In genomic region chr16:66695474-66695934, GRCh38 we compare ENCODE assay signal across 8 cellular contexts. TPM values are rescaled to one million over a fixed set of nuclear protein-coding genes. Genes with fewer than 3 reads are reported as not detected.
A peak's percentile ranks its signal among the peaks of the same experiment; 100 is the strongest.
DNase-seq lines count a peak whose midpoint lies in the region; ATAC-seq, FAIRE-seq and TF ChIP-seq lines count a peak whose summit lies in the region.

No MANE protein-coding gene starts in this region.

- H3K27me3 ChIP-seq in PC-3 (ENCODE audit: low read length) (no peaks in the 10 kb centered on the region), H1 (replicated peaks in 1 of 4; ENCODE audit: control insufficient read depth in 3 of 4, extremely low read depth in 1 of 4, insufficient read depth in 3 of 4, low read length in 3 of 4) (peaks cover 0 to 1% (median 0%) of the 10 kb centered on the region in 4 experiments; a peak in 1 of 7 replicates), neuronal stem cell (ENCODE audit: control insufficient read depth in 3 of 3, insufficient read depth in 3 of 3, low read depth in 1 of 3, low read length in 3 of 3) (peaks cover 2 to 17% (median 15%) of the 10 kb centered on the region in 3 experiments)

- no peak for FAIRE-seq in H1 (lab: Jason Lieb, UNC)

- 0 out of 2 replicates have a peak, but pooled peaks cover 6% of the 10 kb centered on the region for H4K20me1 ChIP-seq in PC-3 (ENCODE audit: low read length)
- peaks cover 0 to 7% of the 10 kb centered on the region in 2 experiments for H4K20me1 ChIP-seq in H1 (replicated peaks in 1 of 2; ENCODE audit: control insufficient read depth in 1 of 2, insufficient read depth in 2 of 2, low read length in 2 of 2)

- H3K23ac ChIP-seq in H1 (ENCODE audit: insufficient read length) (no peak overlapping the region), neuronal stem cell (ENCODE audit: low read depth, low read length, poor library complexity) (no peak overlapping the region)

- TF ChIP-seq CTCF in PC-3 (conservative IDR thresholded peaks at IDR 0.05; ENCODE audit: low read depth, low read length) (no peak), H1 (IDR thresholded peaks at IDR 0.05; ENCODE audit: control extremely low read depth in 1 of 3, insufficient read depth in 1 of 3, low read depth in 1 of 3, low read length in 3 of 3) (peak in 1 of 3 experiments; percentile 2; a peak in 1 of 4 replicates)

- DNase-seq in G401 (ENCODE audit: low spot score) (peak; percentile 61), PC-3 (no peak), H1 (ENCODE audit: low read depth in 1 of 2, low spot score in 2 of 2) (no peak), neuronal stem cell (ENCODE audit: low spot score) (no peak), NCI-H510A treated with DMSO at 0.1 percent for 48 hours (lab: John Stamatoyannopoulos, UW) (no peak), ecto neural progenitor cell (ENCODE audit: low spot score) (no peak)

- H3K9ac ChIP-seq in PC-3 (ENCODE audit: low read length): peak overlapping the region; percentile 67
- peak overlapping the region in 3 of 4 experiments; percentile 52 to 85 (median 75); a peak in 5 of 7 replicates for H3K9ac ChIP-seq in H1 (replicated peaks in 1 of 4; ENCODE audit: extremely low read depth in 1 of 4, low read depth in 3 of 4, low read length in 3 of 4)
- H3K9ac ChIP-seq in neuronal stem cell (ENCODE audit: low read depth, low read length, poor library complexity): peak overlapping the region; percentile 86

- TSS peak; percentile 55 for BruUV-seq in PC-3 (replicated peaks; lab: Mats Ljungman, UMichigan)

- H4K91ac ChIP-seq in H1 (replicated peaks; ENCODE audit: insufficient read length, low read length) (no peak overlapping the region), neuronal stem cell (ENCODE audit: low read depth, low read length, poor library complexity) (no peak overlapping the region)

- ATAC-seq in PC-3 (no peak; the same call in 1 of the 2 replicates), HG03442 (IDR thresholded peaks at IDR 0.05; ENCODE audit: unreplicated experiment) (no peak), HG02678 (IDR thresholded peaks at IDR 0.05; ENCODE audit: unreplicated experiment) (no peak)

- no peak for TF ChIP-seq EP300 in H1 (IDR thresholded peaks at IDR 0.05; ENCODE audit: borderline replicate concordance in 1 of 2, low read depth in 2 of 2, low read length in 2 of 2)

- H3F3A ChIP-seq in PC-3 (ENCODE audit: low read length, unreplicated experiment): no peaks in the 10 kb centered on the region

- peaks cover 12% of the 10 kb centered on the region; the same call in 1 of the 2 replicates for H3K23me2 ChIP-seq in H1 (ENCODE audit: low read depth, low read length)

- H2BK12ac ChIP-seq in H1 (ENCODE audit: low read depth, low read length) (no peak overlapping the region), neuronal stem cell (ENCODE audit: low read length) (no peak overlapping the region)

- H3K4ac ChIP-seq in H1 (replicated peaks; ENCODE audit: insufficient read length, low read depth, low read length) (no peak overlapping the region), neuronal stem cell (ENCODE audit: low read length) (no peak overlapping the region)

- no peak overlapping the region for H2BK120ac ChIP-seq in H1 (replicated peaks; ENCODE audit: low read depth, low read length)
- no peak overlapping the region for H2BK120ac ChIP-seq in neuronal stem cell (ENCODE audit: low read depth, low read length)

- H3K4me3 ChIP-seq in PC-3 (ENCODE audit: low read length): peak overlapping the region; percentile 74
- peak overlapping the region; percentile 61 to 83 (median 73) for H3K4me3 ChIP-seq in H1 (ENCODE audit: extremely low read depth in 1 of 4, insufficient read depth in 2 of 4, low read depth in 3 of 4, low read length in 4 of 4)
- H3K4me3 ChIP-seq in neuronal stem cell (ENCODE audit: low read length in 2 of 2): peak overlapping the region; percentile 74 to 96

- H2AFZ ChIP-seq in PC-3 (ENCODE audit: low read length): peak overlapping the region; percentile 73; the same call in 1 of the 2 replicates
- H2AFZ ChIP-seq in H1 (ENCODE audit: low read length): no peak overlapping the region
- H2AFZ ChIP-seq in neuronal stem cell (ENCODE audit: low read length): peak overlapping the region; percentile 95

- H3K18ac ChIP-seq in H1 (ENCODE audit: extremely low read depth, low read length) (no peak overlapping the region), neuronal stem cell (ENCODE audit: low read length) (peak overlapping the region; percentile 97)

- H3K14ac ChIP-seq in H1 (ENCODE audit: insufficient read length) (no peak overlapping the region), neuronal stem cell (ENCODE audit: low read length) (peak overlapping the region; percentile 82)

- CTCF ChIA-PET in PC-3 (lab: Charles Lee): interaction anchor here (0.6 kb wide), 1 partner anchor 172 kb away, joined by 6 read pairs; no protein-coding TSS in a partner anchor
- CTCF ChIA-PET in H1 (lab: Charles Lee; ENCODE audit: partially characterized antibody): interaction anchor here (0.9 to 2.0 kb wide), 6 partner anchors 32 to 88 kb away, joined by 3 to 7 read pairs (median 4); no protein-coding TSS in a partner anchor

- H3K4me2 ChIP-seq in PC-3 (ENCODE audit: low read length) (peak overlapping the region; percentile 85), H1 (ENCODE audit: insufficient read depth in 1 of 2, low read depth in 2 of 2, low read length in 2 of 2) (peak overlapping the region; percentile 84 to 95), neuronal stem cell (ENCODE audit: insufficient read depth, low read length, poor library complexity, severe bottlenecking) (peak overlapping the region; percentile 96)

- no peak overlapping the region for H3K27ac ChIP-seq in PC-3 (ENCODE audit: low read length)
- H3K27ac ChIP-seq in H1 (ENCODE audit: low read depth, low read length): no peak overlapping the region
- H3K27ac ChIP-seq in neuronal stem cell (replicated peaks; ENCODE audit: low read length): no peak overlapping the region

- H3K79me1 ChIP-seq in H1 (ENCODE audit: low read depth, low read length): peaks cover 9% of the 10 kb centered on the region
- H3K79me1 ChIP-seq in neuronal stem cell (ENCODE audit: low read depth, low read length): no peaks in the 10 kb centered on the region

- H3K4me1 ChIP-seq in PC-3 (ENCODE audit: insufficient read depth, low read length): peaks cover 37% of the 10 kb centered on the region
- peaks cover 5 to 20% (median 9%) of the 10 kb centered on the region in 4 experiments for H3K4me1 ChIP-seq in H1 (replicated peaks in 1 of 4; ENCODE audit: control insufficient read depth in 3 of 4, insufficient read depth in 4 of 4, low read length in 3 of 4)
- peaks cover 5 to 8% of the 10 kb centered on the region in 2 donors for H3K4me1 ChIP-seq in neuronal stem cell (ENCODE audit: control insufficient read depth in 2 of 2, insufficient read depth in 1 of 2, low read depth in 1 of 2, low read length in 2 of 2)

- H2AK5ac ChIP-seq in H1 (ENCODE audit: low read depth, low read length) (peak overlapping the region; percentile 4; the same call in 1 of the 2 replicates), neuronal stem cell (ENCODE audit: low read depth, low read length) (peak overlapping the region; percentile 8)

- H2BK5ac ChIP-seq in H1 (ENCODE audit: low read depth, low read length) (peak overlapping the region; percentile 6; the same call in 1 of the 2 replicates), neuronal stem cell (ENCODE audit: low read length) (no peak overlapping the region)

- H4K5ac ChIP-seq in H1 (ENCODE audit: insufficient read length, low read depth, low read length): peak overlapping the region; percentile 52

- no peak overlapping the region for H2BK20ac ChIP-seq in H1 (ENCODE audit: low read length)

- intact Hi-C loops in PC-3 (cut with micrococcal nuclease): loop anchor here (5.0 to 10.0 kb wide), 2 partner anchors 33 to 91 kb away; partner anchors contain the start of gene CMTM3

- TF ChIP-seq POLR2A in H1 (IDR thresholded peaks at IDR 0.05; ENCODE audit: control extremely low read depth in 1 of 2, low read depth in 2 of 2, low read length in 2 of 2): no peak

- H3K9me3 ChIP-seq in PC-3 (ENCODE audit: low read length) (no peaks in the 10 kb centered on the region), H1 (ENCODE audit: insufficient read depth in 2 of 2, low read depth in 1 of 2, low read length in 1 of 2) (no peaks in the 10 kb centered on the region), neuronal stem cell (replicated peaks in 1 of 2; ENCODE audit: control insufficient read depth in 2 of 2, insufficient read depth in 1 of 2, low read depth in 1 of 2, low read length in 2 of 2) (no peaks in the 10 kb centered on the region)

- H3K56ac ChIP-seq in H1 (replicated peaks; ENCODE audit: insufficient read length, low read depth, low read length): no peak overlapping the region

- H3K79me2 ChIP-seq in PC-3 (ENCODE audit: low read length) (peaks cover 56% of the 10 kb centered on the region), H1 (ENCODE audit: control insufficient read depth in 1 of 2, insufficient read depth in 2 of 2, low read length in 2 of 2) (peaks cover 0 to 35% of the 10 kb centered on the region in 2 experiments; a peak in 2 of 4 replicates)

- no peaks in the 10 kb centered on the region for H3K9me2 ChIP-seq in PC-3 (replicated peaks; ENCODE audit: low read length)

- POLR2A ChIA-PET in PC-3 (lab: Charles Lee; ENCODE audit: unreplicated experiment) (no interaction called here), H1 (lab: Charles Lee; ENCODE audit: partially characterized antibody) (interaction anchor here (0.6 to 3.2 kb wide), 5 partner anchors 12 to 87 kb away, joined by 3 to 11 read pairs (median 5); no protein-coding TSS in a partner anchor)

- peak overlapping the region; percentile 97 for H4K8ac ChIP-seq in H1 (ENCODE audit: extremely low read depth, insufficient read depth, low read length)
- H4K8ac ChIP-seq in neuronal stem cell (ENCODE audit: low read depth, low read length): no peak overlapping the region

- 61% methylated on average over 8 of the region's 8 CpGs; no CpG with 5 or more reads in 1 of the 2 experiments for WGBS in H1 (ENCODE audit: extremely low coverage in 1 of 2, insufficient coverage in 1 of 2, insufficient read length in 1 of 2, insufficient replicate concordance in 2 of 2, low coverage in 1 of 2, low lambda C conversion rate in 2 of 2, missing lambda C conversion rate in 1 of 2), 2 experiments
- no CpG with 5 or more reads among the region's 8 CpGs for WGBS in neuronal stem cell (ENCODE audit: extremely low coverage in 2 of 2, insufficient read length in 2 of 2, insufficient replicate concordance in 1 of 2), 2 donors

- TF ChIP-seq RAD21 in H1 (IDR thresholded peaks at IDR 0.05 in 1 of 2, conservative IDR thresholded peaks at IDR 0.05 in 1 of 2; ENCODE audit: low read depth in 2 of 2, low read length in 2 of 2): no peak

- no peak overlapping the region for H2BK15ac ChIP-seq in H1 (ENCODE audit: low read length)
- H2BK15ac ChIP-seq in neuronal stem cell (ENCODE audit: low read length): no peak overlapping the region

- in situ Hi-C loops in G401 (cut with HindIII; ENCODE audit: low sequenced_read_pairs): no loop called here

- no peaks in the 10 kb centered on the region for H3K36me3 ChIP-seq in PC-3 (ENCODE audit: low read depth, low read length)
- H3K36me3 ChIP-seq in H1 (ENCODE audit: control insufficient read depth in 2 of 4, insufficient read depth in 4 of 4, low read length in 3 of 4): no peaks in the 10 kb centered on the region
- H3K36me3 ChIP-seq in neuronal stem cell (replicated peaks in 1 of 2; ENCODE audit: control insufficient read depth in 2 of 2, insufficient read depth in 2 of 2, low read length in 2 of 2): no peaks in the 10 kb centered on the region

RNA-seq across cellular contexts. Expression of gene CMTM4, which starts 1.0 kb away (rescaled TPM):
- total RNA-seq in G401 (2014; rRNA removed; shearing (Covaris generic)): 11.9 and 22.5 TPM in 2 replicates
- total RNA-seq in PC-3 (2014; rRNA removed): 16.9 and 17.0 TPM in 2 replicates
- 49.4 and 51.7 TPM in 2 replicates for total RNA-seq in H1 (2021; fragmentation: NEBNext Ultra II Directional; extraction: Animal tissue kit (Norgen Biotek cat#: 25700))
- polyA plus RNA-seq in H1 (2011; rRNA removed): 35.3 and 46.7 TPM in 2 replicates
- 45.2 TPM for polyA plus RNA-seq in H1 (2011; cell fraction: cytosol; rRNA removed)
- polyA plus RNA-seq in H1 (2011; cell fraction: nucleus; rRNA removed): 57.9 TPM
- 24.9 to 31.1 TPM (median 30.7 TPM) in 4 replicates for polyA plus RNA-seq in H1 (2012, experiment 1 of 2)
- 6.3 TPM for polyA plus RNA-seq in H1 (2012, experiment 2 of 2)
- 21.7 TPM for polyA plus RNA-seq in H1 (2013, experiment 1 of 2)
- 24.2 TPM for polyA plus RNA-seq in H1 (2013, experiment 2 of 2)
- polyA minus RNA-seq in H1 (2011; rRNA and poly(A)+ RNA removed): 78.5 and 82.0 TPM in 2 replicates
- polyA minus RNA-seq in H1 (2011; cell fraction: cytosol; rRNA and poly(A)+ RNA removed): 50.3 TPM
- polyA minus RNA-seq in H1 (2011; cell fraction: nucleus; rRNA and poly(A)+ RNA removed): 41.4 TPM
- 17.4 TPM for polyA plus RNA-seq in neuronal stem cell (2013, experiment 1 of 2)
- 17.4 TPM for polyA plus RNA-seq in neuronal stem cell (2013, experiment 2 of 2)

RNA-seq across cellular contexts. Expression of gene DYNC1LI2, which starts 55.9 kb away (rescaled TPM):
- 41.6 and 63.4 TPM in 2 replicates for total RNA-seq in G401 (2014; rRNA removed; shearing (Covaris generic))
- total RNA-seq in PC-3 (2014; rRNA removed): 63.9 and 82.8 TPM in 2 replicates
- 70.8 and 72.4 TPM in 2 replicates for total RNA-seq in H1 (2021; fragmentation: NEBNext Ultra II Directional; extraction: Animal tissue kit (Norgen Biotek cat#: 25700))
- 35.0 and 40.7 TPM in 2 replicates for polyA plus RNA-seq in H1 (2011; rRNA removed)
- polyA plus RNA-seq in H1 (2011; cell fraction: cytosol; rRNA removed): 62.3 TPM
- 127 TPM for polyA plus RNA-seq in H1 (2011; cell fraction: nucleus; rRNA removed)
- polyA plus RNA-seq in H1 (2012, experiment 1 of 2): 39.4 to 67.1 TPM (median 53.4 TPM) in 4 replicates
- polyA plus RNA-seq in H1 (2012, experiment 2 of 2): 5.2 TPM
- 164 TPM for polyA plus RNA-seq in H1 (2013, experiment 1 of 2)
- polyA plus RNA-seq in H1 (2013, experiment 2 of 2): 158 TPM
- 55.7 and 90.7 TPM in 2 replicates for polyA minus RNA-seq in H1 (2011; rRNA and poly(A)+ RNA removed)
- 28.7 TPM for polyA minus RNA-seq in H1 (2011; cell fraction: cytosol; rRNA and poly(A)+ RNA removed)
- 84.2 TPM for polyA minus RNA-seq in H1 (2011; cell fraction: nucleus; rRNA and poly(A)+ RNA removed)
- polyA plus RNA-seq in neuronal stem cell (2013, experiment 1 of 2): 154 TPM
- polyA plus RNA-seq in neuronal stem cell (2013, experiment 2 of 2): 164 TPM
